ENCODE assay signal across 18 cellular contexts in genomic region chr20:57229490-57229889, GRCh38. TPM values are rescaled to one million over a fixed set of nuclear protein-coding genes. Genes with fewer than 3 reads are reported as not detected.
A peak's percentile ranks its signal among the peaks of the same experiment; 100 is the strongest.
DNase-seq lines count a peak whose midpoint lies in the region; ATAC-seq, FAIRE-seq and TF ChIP-seq lines count a peak whose summit lies in the region.
"Had no signal": no experiment of that assay in that cellular context is flagged by ENCODE, and none has a peak within 500 bp of the region (broad histone marks: within the 10 kb centered on the region; RNA-seq: fewer than 3 reads in every experiment).

No MANE protein-coding gene starts in this region.

- no peak for FAIRE-seq in H1 (lab: Jason Lieb, UNC)
- FAIRE-seq: GM12891, GM18507 had no signal

- H3K9me3 ChIP-seq in H1 (ENCODE audit: insufficient read depth in 2 of 2, low read depth in 1 of 2, low read length in 1 of 2) (no peaks in the 10 kb centered on the region), thyroid gland (no peaks in the 10 kb centered on the region)
- H3K9me3 ChIP-seq: SK-N-SH had no signal

- TF ChIP-seq EP300 in H1 (IDR thresholded peaks at IDR 0.05; ENCODE audit: borderline replicate concordance in 1 of 2, low read depth in 2 of 2, low read length in 2 of 2): no peak

- TF ChIP-seq CTCF in GM23338 (conservative IDR thresholded peaks at IDR 0.05; ENCODE audit: low read depth in 2 of 2) (no peak), H1 (IDR thresholded peaks at IDR 0.05; ENCODE audit: control extremely low read depth in 1 of 3, insufficient read depth in 1 of 3, low read depth in 1 of 3, low read length in 3 of 3) (no peak), thyroid gland (IDR thresholded peaks at IDR 0.05) (no peak)

- no peak overlapping the region for H3K4me3 Mint-ChIP-seq in GM23338
- H3K4me3 Mint-ChIP-seq: CD8-positive, alpha-beta T cell had no signal

- H3K4me1 ChIP-seq in GM23338 (ENCODE audit: insufficient read depth): peaks cover 27% of the 10 kb centered on the region
- peaks cover 4 to 14% (median 8%) of the 10 kb centered on the region in 4 experiments for H3K4me1 ChIP-seq in H1 (replicated peaks in 1 of 4; ENCODE audit: control insufficient read depth in 3 of 4, insufficient read depth in 4 of 4, low read length in 3 of 4)
- H3K4me1 ChIP-seq in thyroid gland: peaks cover 21 to 33% of the 10 kb centered on the region in 2 donors

- DNase-seq in GM23338 (ENCODE audit: low spot score) (no peak), NCI-H69 (lab: John Stamatoyannopoulos, UW) (peak; percentile 2), H1 (ENCODE audit: low read depth in 1 of 2, low spot score in 2 of 2) (no peak), thyroid gland (no peak), CD1c-positive myeloid dendritic cell (ENCODE audit: extremely low spot score) (no peak), NCI-H187 (lab: John Stamatoyannopoulos, UW) (no peak), HK-2 (ENCODE audit: unreplicated experiment) (no peak)
- DNase-seq: CD8-positive, alpha-beta T cell; DND-41; GDM1; NCI-H1417; NCI-H1930; NCI-H526 treated with DMSO at 0.1 percent for 48 hours; SK-N-SH; T-helper 1 cell had no signal

- H4K5ac ChIP-seq in H1 (ENCODE audit: insufficient read length, low read depth, low read length): no peak overlapping the region

- H3K4me2 ChIP-seq in GM23338: no peak overlapping the region
- no peak overlapping the region for H3K4me2 ChIP-seq in H1 (ENCODE audit: insufficient read depth in 1 of 2, low read depth in 2 of 2, low read length in 2 of 2)
- H3K4me2 ChIP-seq: SK-N-SH had no signal

- H3K27me3 Mint-ChIP-seq in GM23338 (ENCODE audit: insufficient read depth, low read depth, poor library complexity): peaks cover 14% of the 10 kb centered on the region

- no peak overlapping the region for H3K4ac ChIP-seq in H1 (replicated peaks; ENCODE audit: insufficient read length, low read depth, low read length)

- peaks cover 3% of the 10 kb centered on the region; the same call in 1 of the 2 replicates for H3K9me2 ChIP-seq in GM23338 (ENCODE audit: insufficient read depth)
- H3K9me2 ChIP-seq: SK-N-SH had no signal

- 0 out of 2 replicates have a peak overlapping the region, but pooled peaks have one; percentile 62 for H2BK15ac ChIP-seq in H1 (ENCODE audit: low read length)

- H3K27me3 ChIP-seq in GM23338 (ENCODE audit: insufficient read depth) (no peaks in the 10 kb centered on the region), H1 (replicated peaks in 1 of 4; ENCODE audit: control insufficient read depth in 3 of 4, extremely low read depth in 1 of 4, insufficient read depth in 3 of 4, low read length in 3 of 4) (peaks cover 2 to 36% (median 15%) of the 10 kb centered on the region in 4 experiments; a peak in 6 of 7 replicates), thyroid gland (no peaks in the 10 kb centered on the region)

- TF ChIP-seq POLR2A in H1 (IDR thresholded peaks at IDR 0.05; ENCODE audit: control extremely low read depth in 1 of 2, low read depth in 2 of 2, low read length in 2 of 2): no peak
- no peak for TF ChIP-seq POLR2A in thyroid gland (IDR thresholded peaks at IDR 0.05)

- H3K14ac ChIP-seq in H1 (ENCODE audit: insufficient read length): no peak overlapping the region

- H2AFZ ChIP-seq in GM23338 (no peak overlapping the region), H1 (ENCODE audit: low read length) (no peak overlapping the region)

- H3K18ac ChIP-seq in H1 (ENCODE audit: extremely low read depth, low read length): no peak overlapping the region

- intact Hi-C loops in thyroid gland (cut with DNase I): no loop called here

- H3K79me2 ChIP-seq in GM23338 (replicated peaks; ENCODE audit: insufficient read depth): 0 out of 2 replicates have a peak, but pooled peaks cover 7% of the 10 kb centered on the region
- H3K79me2 ChIP-seq in H1 (ENCODE audit: control insufficient read depth in 1 of 2, insufficient read depth in 2 of 2, low read length in 2 of 2): no peaks in the 10 kb centered on the region

- H3K4me3 ChIP-seq in GM23338 (no peak overlapping the region), H1 (ENCODE audit: extremely low read depth in 1 of 4, insufficient read depth in 2 of 4, low read depth in 3 of 4, low read length in 4 of 4) (no peak overlapping the region), thyroid gland (replicated peaks in 1 of 3) (no peak overlapping the region)

- H3F3A ChIP-seq in GM23338 (replicated peaks; ENCODE audit: low read depth): no peaks in the 10 kb centered on the region

- no peak overlapping the region for H3K23ac ChIP-seq in H1 (ENCODE audit: insufficient read length)

- no peaks in the 10 kb centered on the region; the same call in 1 of the 2 replicates for H3K23me2 ChIP-seq in H1 (ENCODE audit: low read depth, low read length)

- no peak overlapping the region for H2BK120ac ChIP-seq in H1 (replicated peaks; ENCODE audit: low read depth, low read length)

- H4K20me1 ChIP-seq in GM23338 (replicated peaks; ENCODE audit: insufficient read depth) (no peaks in the 10 kb centered on the region), H1 (replicated peaks in 1 of 2; ENCODE audit: control insufficient read depth in 1 of 2, insufficient read depth in 2 of 2, low read length in 2 of 2) (no peaks in the 10 kb centered on the region)

- H2BK5ac ChIP-seq in H1 (ENCODE audit: low read depth, low read length): no peak overlapping the region

- H4K91ac ChIP-seq in H1 (replicated peaks; ENCODE audit: insufficient read length, low read length): no peak overlapping the region

- H3K56ac ChIP-seq in H1 (replicated peaks; ENCODE audit: insufficient read length, low read depth, low read length): no peak overlapping the region

- no peak for TF ChIP-seq RAD21 in H1 (IDR thresholded peaks at IDR 0.05 in 1 of 2, conservative IDR thresholded peaks at IDR 0.05 in 1 of 2; ENCODE audit: low read depth in 2 of 2, low read length in 2 of 2)

- H3K9ac ChIP-seq in H1 (replicated peaks in 1 of 4; ENCODE audit: extremely low read depth in 1 of 4, low read depth in 3 of 4, low read length in 3 of 4): no peak overlapping the region
- H3K9ac ChIP-seq: SK-N-SH had no signal

- H3K36me3 ChIP-seq in GM23338 (ENCODE audit: insufficient read depth) (no peaks in the 10 kb centered on the region), H1 (ENCODE audit: control insufficient read depth in 2 of 4, insufficient read depth in 4 of 4, low read length in 3 of 4) (no peaks in the 10 kb centered on the region; a peak in 1 of 8 replicates), thyroid gland (no peaks in the 10 kb centered on the region)

- peaks cover 8% of the 10 kb centered on the region; the same call in 2 of the 3 replicates for H3K9me3 Mint-ChIP-seq in GM23338
- H3K9me3 Mint-ChIP-seq: CD8-positive, alpha-beta T cell had no signal

- H2BK20ac ChIP-seq in H1 (ENCODE audit: low read length): peak overlapping the region; percentile 24; the same call in 1 of the 2 replicates

- no peak overlapping the region for H2BK12ac ChIP-seq in H1 (ENCODE audit: low read depth, low read length)

- no peak for ATAC-seq in GM23338
- ATAC-seq: CD8-positive, alpha-beta T cell; Right ventricle myocardium inferior had no signal

- CTCF ChIA-PET in H1 (lab: Charles Lee; ENCODE audit: partially characterized antibody): interaction anchor here (0.6 to 1.6 kb wide), 5 partner anchors 13 to 106 kb away, joined by 3 to 7 read pairs (median 4); no protein-coding TSS in a partner anchor

- no peak overlapping the region for H4K8ac ChIP-seq in H1 (ENCODE audit: extremely low read depth, insufficient read depth, low read length)

- no peak overlapping the region for H3K27ac ChIP-seq in GM23338 (ENCODE audit: low read depth)
- no peak overlapping the region for H3K27ac ChIP-seq in H1 (ENCODE audit: low read depth, low read length)
- H3K27ac ChIP-seq in thyroid gland: peak overlapping the region in 2 of 3 donors; percentile 24 to 50

- H3K4me1 Mint-ChIP-seq in GM23338: peaks cover 35% of the 10 kb centered on the region

- POLR2A ChIA-PET in H1 (lab: Charles Lee; ENCODE audit: partially characterized antibody): interaction anchor here (1.1 kb wide), 1 partner anchor 46 kb away, joined by 3 read pairs; no protein-coding TSS in a partner anchor

- peaks cover 4% of the 10 kb centered on the region for H3K79me1 ChIP-seq in H1 (ENCODE audit: low read depth, low read length)

- H2AK5ac ChIP-seq in H1 (ENCODE audit: low read depth, low read length): no peak overlapping the region; the same call in 1 of the 2 replicates

- peaks cover 7% of the 10 kb centered on the region; the same call in 1 of the 3 replicates for H3K36me3 Mint-ChIP-seq in GM23338 (ENCODE audit: low read depth)
- H3K36me3 Mint-ChIP-seq: CD8-positive, alpha-beta T cell had no signal

- peak overlapping the region; percentile 36; the same call in 1 of the 2 replicates for H3K27ac Mint-ChIP-seq in GM23338
- H3K27ac Mint-ChIP-seq: CD8-positive, alpha-beta T cell had no signal

- 83% methylated on average over 4 of the region's 4 CpGs; no CpG with 5 or more reads in 1 of the 2 experiments for WGBS in H1 (ENCODE audit: extremely low coverage in 1 of 2, insufficient coverage in 1 of 2, insufficient read length in 1 of 2, insufficient replicate concordance in 2 of 2, low coverage in 1 of 2, low lambda C conversion rate in 2 of 2, missing lambda C conversion rate in 1 of 2), 2 experiments
- 53 to 60% methylated on average over 4 of the region's 4 CpGs for WGBS in thyroid gland, 2 donors

TF ChIP-seq in GM23338, 12 proteins besides CTCF, POLR2A, EP300 and RAD21 (continues in another document):
- TF ChIP-seq NANOG (IDR thresholded peaks at IDR 0.05; ENCODE audit: borderline replicate concordance): no peak
- TF ChIP-seq JUNB (IDR thresholded peaks at IDR 0.05; ENCODE audit: unreplicated experiment): no peak

TF ChIP-seq in H1, 55 proteins besides CTCF, POLR2A, EP300 and RAD21 (continues in another document):
- no peak for TF ChIP-seq RBBP5 (IDR thresholded peaks at IDR 0.05; ENCODE audit: borderline replicate concordance, low read depth, low read length)
- no peak for TF ChIP-seq PHF8 (conservative IDR thresholded peaks at IDR 0.05; ENCODE audit: low read depth, low read length)
- TF ChIP-seq RFX5 (IDR thresholded peaks at IDR 0.05; ENCODE audit: borderline replicate concordance, low read depth, low read length): no peak
- no peak for TF ChIP-seq CHD2 (IDR thresholded peaks at IDR 0.05; ENCODE audit: low read length)
- no peak for TF ChIP-seq YY1 (IDR thresholded peaks at IDR 0.05; ENCODE audit: low read depth, low read length)

RNA-seq across cellular contexts. Expression of gene BMP7, which starts 37.0 kb away (rescaled TPM):
- total RNA-seq in GM23338 (2014; rRNA removed; shearing (Covaris generic)): 16.6 and 22.8 TPM in 2 replicates
- polyA plus RNA-seq in GM23338 (2016; fragmentation: Nextera tagmentation; extraction: Ambion mirVana) (15.9 and 17.8 TPM in 2 replicates), H1 (2011; rRNA removed) (14.7 and 29.5 TPM in 2 replicates)
- total RNA-seq in H1 (2021; fragmentation: NEBNext Ultra II Directional; extraction: Animal tissue kit (Norgen Biotek cat#: 25700)): 7.2 and 9.2 TPM in 2 replicates
- 19.0 TPM for polyA plus RNA-seq in H1 (2011; cell fraction: cytosol; rRNA removed)
- polyA plus RNA-seq in H1 (2011; cell fraction: nucleus; rRNA removed): 26.5 TPM
- polyA plus RNA-seq in H1 (2012, experiment 1 of 2): 4.3 to 11.0 TPM (median 8.6 TPM) in 4 replicates
- 4.3 TPM for polyA plus RNA-seq in H1 (2012, experiment 2 of 2)
- 8.0 TPM for polyA plus RNA-seq in H1 (2013, experiment 1 of 2)
- 9.6 TPM for polyA plus RNA-seq in H1 (2013, experiment 2 of 2)
- polyA minus RNA-seq in H1 (2011; rRNA and poly(A)+ RNA removed): 6.7 and 12.4 TPM in 2 replicates
- 14.2 TPM for polyA minus RNA-seq in H1 (2011; cell fraction: cytosol; rRNA and poly(A)+ RNA removed)
- polyA minus RNA-seq in H1 (2011; cell fraction: nucleus; rRNA and poly(A)+ RNA removed): 13.2 TPM
- 100 to 1,000 TPM in 1 of 4 donors, 10 to 100 TPM in 3; 34.0 to 113 (median 80.2) TPM for total RNA-seq in thyroid gland
- total RNA-seq: CD8-positive, alpha-beta T cell had no signal
- polyA plus RNA-seq: SK-N-SH had no signal

Comparison
In these comparisons a context has a peak if more than half of its experiments do, and no peak if none do; other contexts are left out.
1. H3K27ac ChIP-seq: peak in thyroid gland (2 of 3); none in GM23338 (single experiment) and H1 (single experiment).